ENCODE assay signal across 8 cellular contexts in the genomic region with DNA sequence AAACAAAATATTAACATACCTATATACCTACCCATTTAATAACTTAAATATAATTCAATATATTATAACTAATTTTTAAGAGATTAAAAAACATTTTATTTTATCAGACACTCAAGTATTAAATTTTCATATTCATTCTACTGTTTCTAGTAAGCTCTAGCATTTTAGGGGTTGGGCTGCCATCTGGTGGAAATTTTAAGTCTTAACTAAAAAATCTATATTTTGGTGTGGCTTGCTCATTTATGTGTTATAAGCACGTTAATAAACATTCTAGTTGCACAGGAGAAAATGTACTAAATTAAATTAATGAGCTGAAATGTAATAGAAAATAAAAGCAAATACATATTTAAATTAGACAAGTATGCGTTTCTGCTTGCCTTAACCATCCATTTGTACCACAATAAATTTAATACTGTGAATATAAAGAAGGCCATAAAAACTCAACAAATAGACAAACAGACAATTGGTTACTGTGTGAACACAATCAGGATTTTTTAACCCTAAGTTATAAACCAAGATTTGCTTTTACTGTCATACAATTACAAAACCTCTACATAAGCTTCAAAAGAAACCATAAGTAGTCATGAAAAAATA.
DNase-seq lines count a peak whose midpoint lies in the region; ATAC-seq, FAIRE-seq and TF ChIP-seq lines count a peak whose summit lies in the region.

No MANE protein-coding gene starts in this region.

- no peaks in the 10 kb centered on the region for H3K27me3 ChIP-seq in pancreas
- no peaks in the 10 kb centered on the region for H3K27me3 ChIP-seq in transverse colon

- no peak for TF ChIP-seq EP300 in transverse colon (IDR thresholded peaks at IDR 0.05; ENCODE audit: low read depth)

- no peak overlapping the region for H3K4me3 ChIP-seq in choroid plexus epithelial cell (ENCODE audit: low read depth, low read length)
- no peak overlapping the region for H3K4me3 ChIP-seq in pancreas
- H3K4me3 ChIP-seq in transverse colon, result no peak overlapping the region

- H3K4me1 ChIP-seq in pancreas (peaks cover 0 to 3% (median 0%) of the 10 kb centered on the region in 3 donors), transverse colon (no peaks in the 10 kb centered on the region)

- 7 to 16% methylated on average over 2 of the region's 2 CpGs for WGBS in pancreas, 2 donors
- WGBS in transverse colon (ENCODE audit: low coverage in 1 of 2), 2 donors, result 18 to 19% methylated on average over 2 of the region's 2 CpGs

- intact Hi-C loops in pancreas (cut with DNase I), result no loop called here
- intact Hi-C loops in transverse colon (cut with DNase I; ENCODE audit: low total_unique reads), result no loop called here

- H3K9me3 ChIP-seq in pancreas, result no peaks in the 10 kb centered on the region
- H3K9me3 ChIP-seq in transverse colon, result no peaks in the 10 kb centered on the region

- TF ChIP-seq POLR2A in transverse colon (IDR thresholded peaks at IDR 0.05), result no peak

- no peak for ATAC-seq in pancreas
- ATAC-seq in activated CD4-positive, CD25-positive, alpha-beta regulatory T cell treated with anti-CD3 and anti-CD28 coated beads, Interleukin-2, amount 50 U/mL, for 24 hours, result no peak

- H3K27ac ChIP-seq in pancreas (no peak overlapping the region), transverse colon (no peak overlapping the region)

- TF ChIP-seq CTCF in choroid plexus epithelial cell (conservative IDR thresholded peaks at IDR 0.05; ENCODE audit: low read depth, low read length) (peak; percentile 48), pancreas (IDR thresholded peaks at IDR 0.05) (no peak), transverse colon (IDR thresholded peaks at IDR 0.05) (peak in 1 of 5 experiments; percentile 20)

- DNase-seq in A172 (ENCODE audit: low spot score) (peak; percentile 40), HTR-8/SVneo (ENCODE audit: insufficient read length, low spot score) (peak; percentile 30), NOMO-1 (lab: John Stamatoyannopoulos, UW; ENCODE audit: unreplicated experiment in 2 of 2) (peak; percentile 43 to 64), choroid plexus epithelial cell (ENCODE audit: low read depth) (peak; percentile 84), pancreas (no peak), activated gamma-delta T cell treated with Interleukin-2 at 50 U/mL for 16 hours (no peak), transverse colon (no peak)

- FAIRE-seq in HTR-8/SVneo (lab: Jason Lieb, UNC), result no peak
- FAIRE-seq in pancreas (lab: Jason Lieb, UNC), result peak; percentile 88

- in situ Hi-C loops in transverse colon (cut with MboI; ENCODE audit: low pct_ligation_motif_present in 1 of 4, low pct_unique_long_range_greater_than_20kb in 1 of 4, low sequenced_read_pairs in 3 of 4), result no loop called here

- H3K36me3 ChIP-seq in pancreas, result no peaks in the 10 kb centered on the region
- H3K36me3 ChIP-seq in transverse colon, result no peaks in the 10 kb centered on the region

Comparison
In these comparisons a context has a peak if more than half of its experiments do, and no peak if none do; other contexts are left out.
1. DNase-seq: peak in A172 (single experiment), HTR-8/SVneo (single experiment), NOMO-1 (2 of 2) and choroid plexus epithelial cell (single experiment); none in pancreas (0 of 6), activated gamma-delta T cell treated with Interleukin-2 at 50 U/mL for 16 hours (single experiment) and transverse colon (single experiment).